ENCODE assay signal across 8 cellular contexts in genomic region chr2:141911485-141912066, GRCh38.
DNase-seq lines count a peak whose midpoint lies in the region; ATAC-seq and TF ChIP-seq lines count a peak whose summit lies in the region.

No MANE protein-coding gene starts in this region.

- H3K4me3 ChIP-seq in upper lobe of left lung: no peak overlapping the region

- H3K27me3 ChIP-seq in upper lobe of left lung: no peaks in the 10 kb centered on the region

- WGBS in upper lobe of left lung, 2 donors: 41 to 43% methylated on average over 2 of the region's 2 CpGs

- TF ChIP-seq POLR2A in upper lobe of left lung (IDR thresholded peaks at IDR 0.05): no peak

- H3K4me1 Mint-ChIP-seq in activated naive CD8-positive, alpha-beta T cell treated with anti-CD3 and anti-CD28 coated beads for 36 hours: no peaks in the 10 kb centered on the region
- H3K4me1 Mint-ChIP-seq in activated naive CD8-positive, alpha-beta T cell treated with anti-CD3 and anti-CD28 coated beads, Interleukin-2, amount 50 U/mL, for 24 hours: no peaks in the 10 kb centered on the region
- H3K4me1 Mint-ChIP-seq in HFFc6 (ENCODE audit: low read depth): no peaks in the 10 kb centered on the region
- no peaks in the 10 kb centered on the region for H3K4me1 Mint-ChIP-seq in endothelial cell (ENCODE audit: unreplicated experiment)

- H3K27ac Mint-ChIP-seq in activated naive CD8-positive, alpha-beta T cell treated with anti-CD3 and anti-CD28 coated beads for 36 hours: no peak overlapping the region
- H3K27ac Mint-ChIP-seq in activated naive CD8-positive, alpha-beta T cell treated with anti-CD3 and anti-CD28 coated beads, Interleukin-2, amount 50 U/mL, for 24 hours: no peak overlapping the region
- H3K27ac Mint-ChIP-seq in HFFc6: no peak overlapping the region
- H3K27ac Mint-ChIP-seq in endothelial cell (ENCODE audit: unreplicated experiment): no peak overlapping the region

- peaks cover 10% of the 10 kb centered on the region for H3K9me3 Mint-ChIP-seq in activated naive CD8-positive, alpha-beta T cell treated with anti-CD3 and anti-CD28 coated beads for 36 hours
- H3K9me3 Mint-ChIP-seq in activated naive CD8-positive, alpha-beta T cell treated with anti-CD3 and anti-CD28 coated beads, Interleukin-2, amount 50 U/mL, for 24 hours: peaks cover 15% of the 10 kb centered on the region
- H3K9me3 Mint-ChIP-seq in HFFc6 (peaks cover 22% of the 10 kb centered on the region), endothelial cell (ENCODE audit: unreplicated experiment) (peaks cover 5% of the 10 kb centered on the region)

- TF ChIP-seq CTCF in HFFc6 (IDR thresholded peaks at IDR 0.05) (peak; percentile 68; the same call in 1 of the 2 replicates), endothelial cell (IDR thresholded peaks at IDR 0.05; ENCODE audit: unreplicated experiment) (peak; percentile 50), upper lobe of left lung (IDR thresholded peaks at IDR 0.05) (peak in 3 of 6 experiments; percentile 10 to 29 (median 15))

- H3K4me1 ChIP-seq in upper lobe of left lung: no peaks in the 10 kb centered on the region

- TF ChIP-seq EP300 in upper lobe of left lung (IDR thresholded peaks at IDR 0.05): no peak

- ATAC-seq in activated naive CD8-positive, alpha-beta T cell treated with anti-CD3 and anti-CD28 coated beads, Interleukin-2, amount 50 U/mL, for 24 hours: no peak
- no peak for ATAC-seq in upper lobe of left lung (ENCODE audit: low FRiP score in 2 of 2)

- H3K36me3 ChIP-seq in upper lobe of left lung: no peaks in the 10 kb centered on the region

- no peak overlapping the region for H3K27ac ChIP-seq in upper lobe of left lung

- no peaks in the 10 kb centered on the region for H3K36me3 Mint-ChIP-seq in activated naive CD8-positive, alpha-beta T cell treated with anti-CD3 and anti-CD28 coated beads for 36 hours
- no peaks in the 10 kb centered on the region for H3K36me3 Mint-ChIP-seq in activated naive CD8-positive, alpha-beta T cell treated with anti-CD3 and anti-CD28 coated beads, Interleukin-2, amount 50 U/mL, for 24 hours (ENCODE audit: low read depth)
- H3K36me3 Mint-ChIP-seq in HFFc6 (ENCODE audit: low read depth) (no peaks in the 10 kb centered on the region), endothelial cell (ENCODE audit: low read depth, unreplicated experiment) (no peaks in the 10 kb centered on the region)

- no peaks in the 10 kb centered on the region for H3K9me3 ChIP-seq in upper lobe of left lung

- H3K4me3 Mint-ChIP-seq in activated naive CD8-positive, alpha-beta T cell treated with anti-CD3 and anti-CD28 coated beads for 36 hours: no peak overlapping the region
- H3K4me3 Mint-ChIP-seq in activated naive CD8-positive, alpha-beta T cell treated with anti-CD3 and anti-CD28 coated beads, Interleukin-2, amount 50 U/mL, for 24 hours: no peak overlapping the region
- H3K4me3 Mint-ChIP-seq in HFFc6 (no peak overlapping the region), endothelial cell (ENCODE audit: unreplicated experiment) (no peak overlapping the region)

- no peaks in the 10 kb centered on the region for H3K27me3 Mint-ChIP-seq in activated naive CD8-positive, alpha-beta T cell treated with anti-CD3 and anti-CD28 coated beads for 36 hours
- H3K27me3 Mint-ChIP-seq in activated naive CD8-positive, alpha-beta T cell treated with anti-CD3 and anti-CD28 coated beads, Interleukin-2, amount 50 U/mL, for 24 hours: no peaks in the 10 kb centered on the region
- H3K27me3 Mint-ChIP-seq in HFFc6 (ENCODE audit: insufficient read depth): no peaks in the 10 kb centered on the region
- no peaks in the 10 kb centered on the region for H3K27me3 Mint-ChIP-seq in endothelial cell (ENCODE audit: unreplicated experiment)

- peak; percentile 0 for DNase-seq in activated naive CD8-positive, alpha-beta T cell treated with anti-CD3 and anti-CD28 coated beads for 36 hours
- DNase-seq in activated naive CD8-positive, alpha-beta T cell treated with anti-CD3 and anti-CD28 coated beads, Interleukin-2, amount 50 U/mL, for 24 hours: no peak
- DNase-seq in HFFc6 (no peak), NCI-H2081 (lab: John Stamatoyannopoulos, UW) (peak; percentile 37 to 70), endothelial cell (ENCODE audit: low spot score) (peak; percentile 30), smooth muscle cell of the brain vasculature (ENCODE audit: low read depth, low spot score) (peak; percentile 2), hippocampal formation (lab: John Stamatoyannopoulos, UW) (no peak), upper lobe of left lung (no peak)

Comparison
In these comparisons a context has a peak if more than half of its experiments do, and no peak if none do; other contexts are left out.
1. DNase-seq: peak in activated naive CD8-positive, alpha-beta T cell treated with anti-CD3 and anti-CD28 coated beads for 36 hours (single experiment), NCI-H2081 (2 of 2), endothelial cell (single experiment) and smooth muscle cell of the brain vasculature (single experiment); none in activated naive CD8-positive, alpha-beta T cell treated with anti-CD3 and anti-CD28 coated beads, Interleukin-2, amount 50 U/mL, for 24 hours (single experiment), HFFc6 (single experiment), hippocampal formation (0 of 2) and upper lobe of left lung (0 of 2).